In the genomic region with DNA sequence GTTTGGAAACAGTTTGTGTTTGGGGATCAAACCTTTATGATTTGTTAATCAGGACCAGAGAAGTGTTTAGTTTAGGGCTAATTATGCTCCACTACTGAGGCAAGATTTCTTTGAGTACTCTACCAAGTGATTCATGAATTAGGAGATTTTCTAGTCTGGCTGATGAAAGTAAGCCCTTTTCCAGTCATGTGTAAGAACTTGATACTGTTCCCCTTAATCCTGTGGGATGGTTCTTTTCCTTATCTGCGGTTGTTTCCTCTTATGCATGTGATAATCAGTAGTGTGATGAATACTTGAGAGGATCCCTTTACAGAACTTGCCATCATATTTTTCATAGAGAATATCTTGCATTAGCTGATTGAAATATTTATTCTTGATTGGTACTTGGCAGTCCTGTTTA, we compare ENCODE assay signal across 21 cellular contexts.
"Had no signal": no experiment of that assay in that cellular context is flagged by ENCODE, and none has a peak within 500 bp of the region (broad histone marks: within the 10 kb centered on the region; RNA-seq: fewer than 3 reads in every experiment).

No MANE protein-coding gene starts in this region.

- H3K27ac ChIP-seq: coronary artery, esophagus muscularis mucosa, lower lobe of right lung, pancreas, right atrium auricular region, spleen, testis, tibial artery had no signal

- H3K27me3 ChIP-seq: esophagus muscularis mucosa, pancreas, right atrium auricular region, spleen, testis, tibial artery had no signal

- H3K36me3 ChIP-seq: esophagus muscularis mucosa, lower lobe of right lung, pancreas, right atrium auricular region, spleen, tibial artery had no signal

- DNase-seq: dermis blood vessel endothelial cell; effector memory CD4-positive, alpha-beta T cell; foreskin fibroblast; hypothalamus; immature natural killer cell; left ventricle myocardium superior; lower lobe of right lung; naive thymus-derived CD8-positive, alpha-beta T cell; occipital lobe; pancreas; spleen; stimulated activated CD4-positive, alpha-beta T cell treated with anti-CD3 and anti-CD28 coated beads, Interleukin-4, amount 100 ng/mL, for 4 hours; stimulated activated naive CD8-positive, alpha-beta T cell treated with anti-CD3 and anti-CD28 coated beads, Interleukin-15, Interleukin-2, amounts not matched to agents 100 U/mL and 50 U/mL, for 24 hours; substantia nigra; testis had no signal

- ATAC-seq: left ventricle myocardium superior; lower lobe of right lung; naive thymus-derived CD8-positive, alpha-beta T cell; pancreas; sciatic nerve; stimulated activated memory B cell treated with anti-CD40 and anti-IgM and Interleukin-4, amounts not matched to agents 10 μg/mL and 1 μg/mL and 100 μg/mL, for 72 hours; stimulated activated naive CD8-positive, alpha-beta T cell treated with anti-CD3 and anti-CD28 coated beads, Interleukin-15, Interleukin-2, amounts not matched to agents 100 U/mL and 50 U/mL, for 24 hours had no signal

- H3K9me3 ChIP-seq: esophagus muscularis mucosa, lower lobe of right lung, pancreas, right atrium auricular region, spleen, testis, tibial artery had no signal

- H3K4me1 ChIP-seq: esophagus muscularis mucosa, lower lobe of right lung, pancreas, testis had no signal

- H3K4me3 ChIP-seq: coronary artery, esophagus muscularis mucosa, lower lobe of right lung, pancreas, right atrium auricular region, spleen, testis, tibial artery had no signal
